In the genomic region with DNA sequence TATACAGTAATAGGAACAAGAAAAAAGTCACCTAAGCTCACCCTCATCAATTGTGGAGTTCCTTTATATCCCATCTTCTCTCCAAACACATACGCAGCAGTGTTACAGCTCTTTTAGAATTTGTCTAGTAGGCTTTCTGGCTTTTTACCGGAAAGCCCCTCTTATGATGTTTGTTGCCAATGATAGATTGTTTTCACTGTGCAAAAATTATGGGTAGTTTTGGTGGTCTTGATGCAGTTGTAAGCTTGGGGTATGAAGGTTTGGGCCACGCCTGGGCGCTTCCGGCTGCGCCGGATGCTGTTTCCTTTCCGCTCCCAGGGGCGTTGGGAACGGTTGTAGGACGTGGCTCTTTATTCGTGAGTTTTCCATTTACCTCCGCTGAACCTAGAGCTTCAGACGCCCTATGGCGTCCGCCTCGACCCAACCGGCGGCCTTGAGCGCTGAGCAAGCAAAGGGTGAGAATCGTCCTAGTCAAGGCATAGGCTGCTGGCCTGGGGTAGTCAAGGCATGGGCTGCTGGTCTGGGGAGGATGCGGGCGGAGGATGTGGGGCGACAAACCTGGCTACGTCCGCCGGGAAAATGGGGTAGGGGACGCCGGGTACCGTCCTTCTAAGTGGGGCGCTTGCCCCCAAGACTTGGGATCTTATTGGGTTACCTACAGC, we compare ENCODE assay signal across 1 cellular context.
TF ChIP-seq lines count a peak whose summit lies in the region.

TSS of gene C12orf57 (plus strand) at position 304 of the 662 bp plus-strand sequence. CDS start at position 404, 100 bp downstream.
TSS of gene RNU7-1 (plus strand) at position 98 of the 662 bp plus-strand sequence.

TF ChIP-seq in HepG2, 621 proteins besides CTCF, POLR2A, EP300 and RAD21 (continued from another document and continues in another):
- TF ChIP-seq, protein P1, sequence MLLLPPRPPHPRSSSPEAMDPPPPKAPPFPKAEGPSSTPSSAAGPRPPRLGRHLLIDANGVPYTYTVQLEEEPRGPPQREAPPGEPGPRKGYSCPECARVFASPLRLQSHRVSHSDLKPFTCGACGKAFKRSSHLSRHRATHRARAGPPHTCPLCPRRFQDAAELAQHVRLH (CRISPR knock-in tag; IDR thresholded peaks at IDR 0.05; ENCODE audit: borderline replicate concordance, low read depth), result 0 out of 2 replicates have a peak, but pooled peaks have one; percentile 45
- TF ChIP-seq SKI (IDR thresholded peaks at IDR 0.05; ENCODE audit: partially characterized antibody) (no peak), ZNF121 (CRISPR knock-in tag; IDR thresholded peaks at IDR 0.05) (no peak), ZNF761 (CRISPR knock-in tag; conservative IDR thresholded peaks at IDR 0.05) (peak; percentile 83), ZNF605 (CRISPR knock-in tag; IDR thresholded peaks at IDR 0.05) (no peak), CHCHD3 (CRISPR knock-in tag; IDR thresholded peaks at IDR 0.05) (no peak; the same call in 1 of the 2 replicates), BORCS8-MEF2B (CRISPR knock-in tag; IDR thresholded peaks at IDR 0.05) (peak; percentile 58), SNRNP70 (IDR thresholded peaks at IDR 0.05; ENCODE audit: low read depth, low read length) (no peak), SETDB1 (CRISPR knock-in tag; IDR thresholded peaks at IDR 0.05; ENCODE audit: borderline replicate concordance) (no peak), HNRNPL (IDR thresholded peaks at IDR 0.05; ENCODE audit: low read depth, low read length) (no peak), AKAP8 (CRISPR knock-in tag; IDR thresholded peaks at IDR 0.05) (no peak; the same call in 1 of the 2 replicates), RARA (CRISPR knock-in tag; IDR thresholded peaks at IDR 0.05) (peak; percentile 57), CENPBD1 (CRISPR knock-in tag; IDR thresholded peaks at IDR 0.05; ENCODE audit: borderline replicate concordance, low read depth) (peak; percentile 87; the same call in 1 of the 2 replicates), ZBTB42 (CRISPR knock-in tag; IDR thresholded peaks at IDR 0.05) (0 out of 2 replicates have a peak, but pooled peaks have one; percentile 10), ZNF569 (CRISPR knock-in tag; IDR thresholded peaks at IDR 0.05; ENCODE audit: borderline replicate concordance) (no peak; the same call in 1 of the 2 replicates), MBNL3 (CRISPR knock-in tag; conservative IDR thresholded peaks at IDR 0.05) (no peak), POGZ (CRISPR knock-in tag; IDR thresholded peaks at IDR 0.05) (peak; percentile 49), ZNF720 (CRISPR knock-in tag; IDR thresholded peaks at IDR 0.05) (no peak), JDP2 (CRISPR knock-in tag; IDR thresholded peaks at IDR 0.05; ENCODE audit: borderline replicate concordance) (no peak; the same call in 1 of the 2 replicates), ZBTB7A (CRISPR knock-in tag; IDR thresholded peaks at IDR 0.05) (no peak; the same call in 1 of the 2 replicates), NRL (CRISPR knock-in tag; IDR thresholded peaks at IDR 0.05; ENCODE audit: borderline replicate concordance) (peak; percentile 32; the same call in 1 of the 2 replicates), ZNF878 (CRISPR knock-in tag; IDR thresholded peaks at IDR 0.05) (peak; percentile 68; the same call in 1 of the 2 replicates), ZSCAN12 (CRISPR knock-in tag; IDR thresholded peaks at IDR 0.05) (peak; percentile 75; the same call in 1 of the 2 replicates), RBFOX2 (IDR thresholded peaks at IDR 0.05; ENCODE audit: low read depth, low read length) (peak; percentile 91), ZNF205 (CRISPR knock-in tag; IDR thresholded peaks at IDR 0.05) (peak; percentile 84), RBM39 (IDR thresholded peaks at IDR 0.05; ENCODE audit: low read depth, low read length, poor library complexity, severe bottlenecking) (no peak), JUN (CRISPR knock-in tag; IDR thresholded peaks at IDR 0.05) (peak; percentile 82; the same call in 1 of the 2 replicates), TP53 (CRISPR knock-in tag; conservative IDR thresholded peaks at IDR 0.05) (peak; percentile 38; the same call in 1 of the 2 replicates), ZNF296 (CRISPR knock-in tag; conservative IDR thresholded peaks at IDR 0.05) (no peak), ZIK1 (CRISPR knock-in tag; IDR thresholded peaks at IDR 0.05; ENCODE audit: borderline replicate concordance, low read depth) (peak; percentile 70; the same call in 1 of the 2 replicates), ZNF724P (CRISPR knock-in tag; IDR thresholded peaks at IDR 0.05; ENCODE audit: borderline replicate concordance) (no peak), SKIL (CRISPR knock-in tag; IDR thresholded peaks at IDR 0.05; ENCODE audit: borderline replicate concordance) (no peak), CBX2 (IDR thresholded peaks at IDR 0.05; ENCODE audit: low read depth, low read length) (no peak), CBX2 (CRISPR knock-in tag; IDR thresholded peaks at IDR 0.05; ENCODE audit: low read depth) (no peak), CEBPB (IDR thresholded peaks at IDR 0.05; ENCODE audit: borderline replicate concordance, low read depth, low read length) (no peak), ONECUT2 (CRISPR knock-in tag; IDR thresholded peaks at IDR 0.05) (no peak)
- TF ChIP-seq, protein P2, sequence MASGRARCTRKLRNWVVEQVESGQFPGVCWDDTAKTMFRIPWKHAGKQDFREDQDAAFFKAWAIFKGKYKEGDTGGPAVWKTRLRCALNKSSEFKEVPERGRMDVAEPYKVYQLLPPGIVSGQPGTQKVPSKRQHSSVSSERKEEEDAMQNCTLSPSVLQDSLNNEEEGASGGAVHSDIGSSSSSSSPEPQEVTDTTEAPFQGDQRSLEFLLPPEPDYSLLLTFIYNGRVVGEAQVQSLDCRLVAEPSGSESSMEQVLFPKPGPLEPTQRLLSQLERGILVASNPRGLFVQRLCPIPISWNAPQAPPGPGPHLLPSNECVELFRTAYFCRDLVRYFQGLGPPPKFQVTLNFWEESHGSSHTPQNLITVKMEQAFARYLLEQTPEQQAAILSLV (CRISPR knock-in tag; IDR thresholded peaks at IDR 0.05; ENCODE audit: borderline replicate concordance), result no peak
- TF ChIP-seq, protein P3, sequence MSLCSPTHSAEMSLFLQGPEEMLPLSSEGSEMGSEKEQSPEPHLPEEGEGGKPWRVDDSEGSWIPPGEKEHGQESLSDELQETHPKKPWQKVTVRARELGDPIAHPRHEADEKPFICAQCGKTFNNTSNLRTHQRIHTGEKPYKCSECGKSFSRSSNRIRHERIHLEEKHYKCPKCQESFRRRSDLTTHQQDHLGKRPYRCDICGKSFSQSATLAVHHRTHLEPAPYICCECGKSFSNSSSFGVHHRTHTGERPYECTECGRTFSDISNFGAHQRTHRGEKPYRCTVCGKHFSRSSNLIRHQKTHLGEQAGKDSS (CRISPR knock-in tag; IDR thresholded peaks at IDR 0.05; ENCODE audit: borderline replicate concordance, low read depth), result no peak; the same call in 1 of the 2 replicates
- TF ChIP-seq, protein P4, sequence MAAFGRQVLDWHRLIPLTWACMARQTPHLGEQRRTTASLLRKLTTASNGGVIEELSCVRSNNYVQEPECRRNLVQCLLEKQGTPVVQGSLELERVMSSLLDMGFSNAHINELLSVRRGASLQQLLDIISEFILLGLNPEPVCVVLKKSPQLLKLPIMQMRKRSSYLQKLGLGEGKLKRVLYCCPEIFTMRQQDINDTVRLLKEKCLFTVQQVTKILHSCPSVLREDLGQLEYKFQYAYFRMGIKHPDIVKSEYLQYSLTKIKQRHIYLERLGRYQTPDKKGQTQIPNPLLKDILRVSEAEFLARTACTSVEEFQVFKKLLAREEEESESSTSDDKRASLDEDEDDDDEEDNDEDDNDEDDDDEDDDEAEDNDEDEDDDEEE (CRISPR knock-in tag; IDR thresholded peaks at IDR 0.05), result no peak
- TF ChIP-seq, protein P5, sequence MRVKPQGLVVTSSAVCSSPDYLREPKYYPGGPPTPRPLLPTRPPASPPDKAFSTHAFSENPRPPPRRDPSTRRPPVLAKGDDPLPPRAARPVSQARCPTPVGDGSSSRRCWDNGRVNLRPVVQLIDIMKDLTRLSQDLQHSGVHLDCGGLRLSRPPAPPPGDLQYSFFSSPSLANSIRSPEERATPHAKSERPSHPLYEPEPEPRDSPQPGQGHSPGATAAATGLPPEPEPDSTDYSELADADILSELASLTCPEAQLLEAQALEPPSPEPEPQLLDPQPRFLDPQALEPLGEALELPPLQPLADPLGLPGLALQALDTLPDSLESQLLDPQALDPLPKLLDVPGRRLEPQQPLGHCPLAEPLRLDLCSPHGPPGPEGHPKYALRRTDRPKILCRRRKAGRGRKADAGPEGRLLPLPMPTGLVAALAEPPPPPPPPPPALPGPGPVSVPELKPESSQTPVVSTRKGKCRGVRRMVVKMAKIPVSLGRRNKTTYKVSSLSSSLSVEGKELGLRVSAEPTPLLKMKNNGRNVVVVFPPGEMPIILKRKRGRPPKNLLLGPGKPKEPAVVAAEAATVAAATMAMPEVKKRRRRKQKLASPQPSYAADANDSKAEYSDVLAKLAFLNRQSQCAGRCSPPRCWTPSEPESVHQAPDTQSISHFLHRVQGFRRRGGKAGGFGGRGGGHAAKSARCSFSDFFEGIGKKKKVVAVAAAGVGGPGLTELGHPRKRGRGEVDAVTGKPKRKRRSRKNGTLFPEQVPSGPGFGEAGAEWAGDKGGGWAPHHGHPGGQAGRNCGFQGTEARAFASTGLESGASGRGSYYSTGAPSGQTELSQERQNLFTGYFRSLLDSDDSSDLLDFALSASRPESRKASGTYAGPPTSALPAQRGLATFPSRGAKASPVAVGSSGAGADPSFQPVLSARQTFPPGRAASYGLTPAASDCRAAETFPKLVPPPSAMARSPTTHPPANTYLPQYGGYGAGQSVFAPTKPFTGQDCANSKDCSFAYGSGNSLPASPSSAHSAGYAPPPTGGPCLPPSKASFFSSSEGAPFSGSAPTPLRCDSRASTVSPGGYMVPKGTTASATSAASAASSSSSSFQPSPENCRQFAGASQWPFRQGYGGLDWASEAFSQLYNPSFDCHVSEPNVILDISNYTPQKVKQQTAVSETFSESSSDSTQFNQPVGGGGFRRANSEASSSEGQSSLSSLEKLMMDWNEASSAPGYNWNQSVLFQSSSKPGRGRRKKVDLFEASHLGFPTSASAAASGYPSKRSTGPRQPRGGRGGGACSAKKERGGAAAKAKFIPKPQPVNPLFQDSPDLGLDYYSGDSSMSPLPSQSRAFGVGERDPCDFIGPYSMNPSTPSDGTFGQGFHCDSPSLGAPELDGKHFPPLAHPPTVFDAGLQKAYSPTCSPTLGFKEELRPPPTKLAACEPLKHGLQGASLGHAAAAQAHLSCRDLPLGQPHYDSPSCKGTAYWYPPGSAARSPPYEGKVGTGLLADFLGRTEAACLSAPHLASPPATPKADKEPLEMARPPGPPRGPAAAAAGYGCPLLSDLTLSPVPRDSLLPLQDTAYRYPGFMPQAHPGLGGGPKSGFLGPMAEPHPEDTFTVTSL (CRISPR knock-in tag; IDR thresholded peaks at IDR 0.05; ENCODE audit: borderline replicate concordance), result peak; percentile 69; the same call in 1 of the 2 replicates
- TF ChIP-seq, protein P6, sequence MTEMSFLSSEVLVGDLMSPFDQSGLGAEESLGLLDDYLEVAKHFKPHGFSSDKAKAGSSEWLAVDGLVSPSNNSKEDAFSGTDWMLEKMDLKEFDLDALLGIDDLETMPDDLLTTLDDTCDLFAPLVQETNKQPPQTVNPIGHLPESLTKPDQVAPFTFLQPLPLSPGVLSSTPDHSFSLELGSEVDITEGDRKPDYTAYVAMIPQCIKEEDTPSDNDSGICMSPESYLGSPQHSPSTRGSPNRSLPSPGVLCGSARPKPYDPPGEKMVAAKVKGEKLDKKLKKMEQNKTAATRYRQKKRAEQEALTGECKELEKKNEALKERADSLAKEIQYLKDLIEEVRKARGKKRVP (CRISPR knock-in tag; IDR thresholded peaks at IDR 0.05), result peak; percentile 58 to 98; a peak in 3 of 4 replicates
- TF ChIP-seq, protein P7, sequence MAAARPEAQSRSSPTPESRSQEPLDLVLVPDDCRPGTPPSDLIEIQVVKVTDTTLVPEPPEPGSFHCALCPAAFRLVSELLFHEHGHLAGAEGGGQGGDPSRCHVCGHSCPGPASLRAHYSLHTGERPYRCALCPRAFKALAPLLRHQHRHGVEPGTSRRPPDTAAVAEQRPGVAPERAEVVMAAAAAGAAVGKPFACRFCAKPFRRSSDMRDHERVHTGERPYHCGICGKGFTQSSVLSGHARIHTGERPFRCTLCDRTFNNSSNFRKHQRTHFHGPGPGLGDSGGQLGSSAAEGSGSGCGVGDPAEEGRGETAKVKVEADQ (CRISPR knock-in tag; IDR thresholded peaks at IDR 0.05; ENCODE audit: borderline replicate concordance), result no peak; the same call in 1 of the 2 replicates
- TF ChIP-seq, protein P8, sequence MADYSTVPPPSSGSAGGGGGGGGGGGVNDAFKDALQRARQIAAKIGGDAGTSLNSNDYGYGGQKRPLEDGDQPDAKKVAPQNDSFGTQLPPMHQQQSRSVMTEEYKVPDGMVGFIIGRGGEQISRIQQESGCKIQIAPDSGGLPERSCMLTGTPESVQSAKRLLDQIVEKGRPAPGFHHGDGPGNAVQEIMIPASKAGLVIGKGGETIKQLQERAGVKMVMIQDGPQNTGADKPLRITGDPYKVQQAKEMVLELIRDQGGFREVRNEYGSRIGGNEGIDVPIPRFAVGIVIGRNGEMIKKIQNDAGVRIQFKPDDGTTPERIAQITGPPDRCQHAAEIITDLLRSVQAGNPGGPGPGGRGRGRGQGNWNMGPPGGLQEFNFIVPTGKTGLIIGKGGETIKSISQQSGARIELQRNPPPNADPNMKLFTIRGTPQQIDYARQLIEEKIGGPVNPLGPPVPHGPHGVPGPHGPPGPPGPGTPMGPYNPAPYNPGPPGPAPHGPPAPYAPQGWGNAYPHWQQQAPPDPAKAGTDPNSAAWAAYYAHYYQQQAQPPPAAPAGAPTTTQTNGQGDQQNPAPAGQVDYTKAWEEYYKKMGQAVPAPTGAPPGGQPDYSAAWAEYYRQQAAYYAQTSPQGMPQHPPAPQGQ (CRISPR knock-in tag; IDR thresholded peaks at IDR 0.05; ENCODE audit: borderline replicate concordance), result peak; percentile 85; the same call in 1 of the 2 replicates
- TF ChIP-seq, protein P9, sequence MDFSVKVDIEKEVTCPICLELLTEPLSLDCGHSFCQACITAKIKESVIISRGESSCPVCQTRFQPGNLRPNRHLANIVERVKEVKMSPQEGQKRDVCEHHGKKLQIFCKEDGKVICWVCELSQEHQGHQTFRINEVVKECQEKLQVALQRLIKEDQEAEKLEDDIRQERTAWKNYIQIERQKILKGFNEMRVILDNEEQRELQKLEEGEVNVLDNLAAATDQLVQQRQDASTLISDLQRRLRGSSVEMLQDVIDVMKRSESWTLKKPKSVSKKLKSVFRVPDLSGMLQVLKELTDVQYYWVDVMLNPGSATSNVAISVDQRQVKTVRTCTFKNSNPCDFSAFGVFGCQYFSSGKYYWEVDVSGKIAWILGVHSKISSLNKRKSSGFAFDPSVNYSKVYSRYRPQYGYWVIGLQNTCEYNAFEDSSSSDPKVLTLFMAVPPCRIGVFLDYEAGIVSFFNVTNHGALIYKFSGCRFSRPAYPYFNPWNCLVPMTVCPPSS (IDR thresholded peaks at IDR 0.05), result no peak
